8 cellular contexts compared by ENCODE assay signal in genomic region chr2:99066075-99066557, GRCh38.
DNase-seq lines count a peak whose midpoint lies in the region; FAIRE-seq and TF ChIP-seq lines count a peak whose summit lies in the region.

No MANE protein-coding gene starts in this region.

- H3K4me1 ChIP-seq in KMS-11 (ENCODE audit: low read depth, poor library complexity, severe bottlenecking) = peaks cover 24% of the 10 kb centered on the region
- peaks cover 4% of the 10 kb centered on the region; the same call in 1 of the 2 replicates for H3K4me1 ChIP-seq in PC-9 (replicated peaks; ENCODE audit: insufficient read depth)
- H3K4me1 ChIP-seq in H1 (replicated peaks in 1 of 4; ENCODE audit: control insufficient read depth in 3 of 4, insufficient read depth in 4 of 4, low read length in 3 of 4) = no peaks in the 10 kb centered on the region

- H3K27me3 ChIP-seq in KMS-11 (ENCODE audit: insufficient read depth, low read depth) (no peaks in the 10 kb centered on the region), PC-9 (ENCODE audit: insufficient read depth, low read depth) (no peaks in the 10 kb centered on the region), H1 (replicated peaks in 1 of 4; ENCODE audit: control insufficient read depth in 3 of 4, extremely low read depth in 1 of 4, insufficient read depth in 3 of 4, low read length in 3 of 4) (no peaks in the 10 kb centered on the region)

- no peak overlapping the region for H2BK120ac ChIP-seq in H1 (replicated peaks; ENCODE audit: low read depth, low read length)

- no peak overlapping the region for H3K14ac ChIP-seq in H1 (ENCODE audit: insufficient read length)

- no peaks in the 10 kb centered on the region for H3K79me1 ChIP-seq in H1 (ENCODE audit: low read depth, low read length)

- H3K27me3 Mint-ChIP-seq in activated naive CD4-positive, alpha-beta T cell treated with anti-CD3 and anti-CD28 coated beads for 36 hours (ENCODE audit: low read depth) = no peaks in the 10 kb centered on the region

- TF ChIP-seq EP300 in H1 (IDR thresholded peaks at IDR 0.05; ENCODE audit: borderline replicate concordance in 1 of 2, low read depth in 2 of 2, low read length in 2 of 2) = no peak

- H3K9ac ChIP-seq in KMS-11 (peak overlapping the region; percentile 33; the same call in 1 of the 2 replicates), H1 (replicated peaks in 1 of 4; ENCODE audit: extremely low read depth in 1 of 4, low read depth in 3 of 4, low read length in 3 of 4) (no peak overlapping the region)

- no peaks in the 10 kb centered on the region for H3F3A ChIP-seq in PC-9 (ENCODE audit: insufficient read depth, low read depth)

- H3K79me2 ChIP-seq in KMS-11 (ENCODE audit: insufficient read depth, low read depth) (no peaks in the 10 kb centered on the region), PC-9 (ENCODE audit: low read depth) (no peaks in the 10 kb centered on the region), H1 (ENCODE audit: control insufficient read depth in 1 of 2, insufficient read depth in 2 of 2, low read length in 2 of 2) (no peaks in the 10 kb centered on the region)

- H3K9me2 ChIP-seq in PC-9 (ENCODE audit: insufficient read depth) = no peaks in the 10 kb centered on the region

- peak; percentile 15 for DNase-seq in activated naive CD4-positive, alpha-beta T cell treated with anti-CD3 and anti-CD28 coated beads for 36 hours
- DNase-seq in activated naive CD4-positive, alpha-beta T cell (lab: John Stamatoyannopoulos, UW) = no peak
- DNase-seq in H4 (ENCODE audit: low spot score) (peak; percentile 64), PC-9 (peak; percentile 25 to 69), H1 (ENCODE audit: low read depth in 1 of 2, low spot score in 2 of 2) (no peak), mucosa of gallbladder (ENCODE audit: low spot score) (peak; percentile 16), GM19240 (ENCODE audit: insufficient read length, low spot score) (no peak)

- POLR2A ChIA-PET in PC-9 (lab: Charles Lee; ENCODE audit: unreplicated experiment) = interaction anchor here (0.5 to 0.9 kb wide), 4 partner anchors 75 to 1364 kb away, joined by 3 to 5 read pairs (median 4); no protein-coding TSS in a partner anchor
- POLR2A ChIA-PET in H1 (lab: Charles Lee; ENCODE audit: partially characterized antibody) = interaction anchor here (0.6 kb wide), 1 partner anchor 1938 kb away, joined by 3 read pairs; no protein-coding TSS in a partner anchor

- no peak overlapping the region for H3K27ac Mint-ChIP-seq in activated naive CD4-positive, alpha-beta T cell treated with anti-CD3 and anti-CD28 coated beads for 36 hours

- H3K9me3 ChIP-seq in PC-9 (ENCODE audit: insufficient read depth, low read depth) (no peaks in the 10 kb centered on the region; the same call in 1 of the 2 replicates), H1 (ENCODE audit: insufficient read depth in 2 of 2, low read depth in 1 of 2, low read length in 1 of 2) (no peaks in the 10 kb centered on the region)

- TF ChIP-seq POLR2A in H1 (IDR thresholded peaks at IDR 0.05; ENCODE audit: control extremely low read depth in 1 of 2, low read depth in 2 of 2, low read length in 2 of 2) = no peak

- peak overlapping the region; percentile 73 for H3K27ac ChIP-seq in KMS-11
- no peak overlapping the region for H3K27ac ChIP-seq in PC-9
- no peak overlapping the region for H3K27ac ChIP-seq in H1 (ENCODE audit: low read depth, low read length)

- no peak overlapping the region for H2BK20ac ChIP-seq in H1 (ENCODE audit: low read length)

- no peaks in the 10 kb centered on the region for H3K23me2 ChIP-seq in H1 (ENCODE audit: low read depth, low read length)

- no peak overlapping the region for H2AK5ac ChIP-seq in H1 (ENCODE audit: low read depth, low read length)

- H3K4me1 Mint-ChIP-seq in activated naive CD4-positive, alpha-beta T cell treated with anti-CD3 and anti-CD28 coated beads for 36 hours (ENCODE audit: low read depth) = peaks cover 4% of the 10 kb centered on the region

- H3K9me3 Mint-ChIP-seq in activated naive CD4-positive, alpha-beta T cell treated with anti-CD3 and anti-CD28 coated beads for 36 hours = no peaks in the 10 kb centered on the region

- peak; percentile 74 to 76 for TF ChIP-seq RAD21 in H1 (IDR thresholded peaks at IDR 0.05 in 1 of 2, conservative IDR thresholded peaks at IDR 0.05 in 1 of 2; ENCODE audit: low read depth in 2 of 2, low read length in 2 of 2)

- WGBS in H1 (ENCODE audit: extremely low coverage in 1 of 2, insufficient coverage in 1 of 2, insufficient read length in 1 of 2, insufficient replicate concordance in 2 of 2, low coverage in 1 of 2, low lambda C conversion rate in 2 of 2, missing lambda C conversion rate in 1 of 2), 2 experiments = 39% methylated on average over 1 of the region's 1 CpG; no CpG with 5 or more reads in 1 of the 2 experiments

- BruUV-seq in PC-9 (replicated peaks; lab: Mats Ljungman, UMichigan) = no TSS peak

- no peak overlapping the region for H4K5ac ChIP-seq in H1 (ENCODE audit: insufficient read length, low read depth, low read length)

- H4K8ac ChIP-seq in H1 (ENCODE audit: extremely low read depth, insufficient read depth, low read length) = no peak overlapping the region

- no peak overlapping the region for H2BK5ac ChIP-seq in H1 (ENCODE audit: low read depth, low read length)

- intact Hi-C loops in activated naive CD4-positive, alpha-beta T cell treated with anti-CD3 and anti-CD28 coated beads for 36 hours (cut with micrococcal nuclease) = loop anchor here (1.0 to 10.0 kb wide), 9 partner anchors 75 to 631 kb away; partner anchors contain the start of genes C2orf15, CRACDL, MGAT4A and REV1
- intact Hi-C loops in PC-9 (cut with micrococcal nuclease; ENCODE audit: unreplicated experiment) = loop anchor here (1.0 to 10.0 kb wide), 7 partner anchors 197 to 653 kb away; partner anchors contain the start of genes COA5, MGAT4A, REV1 and UNC50

- H3K4ac ChIP-seq in H1 (replicated peaks; ENCODE audit: insufficient read length, low read depth, low read length) = no peak overlapping the region

- no peak overlapping the region for H3K23ac ChIP-seq in H1 (ENCODE audit: insufficient read length)

- no peak overlapping the region for H2BK12ac ChIP-seq in H1 (ENCODE audit: low read depth, low read length)

- no peak overlapping the region for H4K91ac ChIP-seq in H1 (replicated peaks; ENCODE audit: insufficient read length, low read length)

- peak; percentile 78 for FAIRE-seq in H1 (lab: Jason Lieb, UNC)

- H3K4me2 ChIP-seq in KMS-11 = peak overlapping the region; percentile 63
- peak overlapping the region; percentile 17 for H3K4me2 ChIP-seq in PC-9
- no peak overlapping the region for H3K4me2 ChIP-seq in H1 (ENCODE audit: insufficient read depth in 1 of 2, low read depth in 2 of 2, low read length in 2 of 2)

- H3K4me3 Mint-ChIP-seq in activated naive CD4-positive, alpha-beta T cell treated with anti-CD3 and anti-CD28 coated beads for 36 hours = no peak overlapping the region

- H3K56ac ChIP-seq in H1 (replicated peaks; ENCODE audit: insufficient read length, low read depth, low read length) = no peak overlapping the region

- H3K36me3 Mint-ChIP-seq in activated naive CD4-positive, alpha-beta T cell treated with anti-CD3 and anti-CD28 coated beads for 36 hours (ENCODE audit: low read depth) = no peaks in the 10 kb centered on the region

- H2BK15ac ChIP-seq in H1 (ENCODE audit: low read length) = no peak overlapping the region

- no peak overlapping the region for H3K18ac ChIP-seq in H1 (ENCODE audit: extremely low read depth, low read length)

- no peaks in the 10 kb centered on the region for H4K20me1 ChIP-seq in KMS-11 (ENCODE audit: insufficient read depth)
- H4K20me1 ChIP-seq in PC-9 (ENCODE audit: insufficient read depth) = no peaks in the 10 kb centered on the region
- no peaks in the 10 kb centered on the region for H4K20me1 ChIP-seq in H1 (replicated peaks in 1 of 2; ENCODE audit: control insufficient read depth in 1 of 2, insufficient read depth in 2 of 2, low read length in 2 of 2)

- H3K4me3 ChIP-seq in KMS-11 (IDR thresholded peaks at IDR 0.05; ENCODE audit: insufficient read depth, low read depth, low read length) (peak overlapping the region; percentile 30), PC-9 (no peak overlapping the region), H1 (ENCODE audit: extremely low read depth in 1 of 4, insufficient read depth in 2 of 4, low read depth in 3 of 4, low read length in 4 of 4) (no peak overlapping the region)

- CTCF ChIA-PET in activated naive CD4-positive, alpha-beta T cell treated with anti-CD3 and anti-CD28 coated beads for 36 hours (lab: Charles Lee) = interaction anchor here (0.6 to 2.4 kb wide), 15 partner anchors 11 to 602 kb away, joined by 3 to 7 read pairs (median 3); no protein-coding TSS in a partner anchor
- CTCF ChIA-PET in PC-9 (lab: Charles Lee) (interaction anchor here (0.5 to 2.8 kb wide), 5 partner anchors 195 to 430 kb away, joined by 3 to 14 read pairs (median 4); no protein-coding TSS in a partner anchor), H1 (lab: Charles Lee; ENCODE audit: partially characterized antibody) (interaction anchor here (0.6 to 2.9 kb wide), 21 partner anchors 12 to 464 kb away, joined by 3 to 11 read pairs (median 4); no protein-coding TSS in a partner anchor)

- peak overlapping the region; percentile 55 for H2AFZ ChIP-seq in KMS-11 (ENCODE audit: low read depth)
- no peak overlapping the region for H2AFZ ChIP-seq in PC-9
- H2AFZ ChIP-seq in H1 (ENCODE audit: low read length) = no peak overlapping the region

- H3K36me3 ChIP-seq in KMS-11 (ENCODE audit: insufficient read depth) (no peaks in the 10 kb centered on the region), PC-9 (ENCODE audit: low read depth) (no peaks in the 10 kb centered on the region), H1 (ENCODE audit: control insufficient read depth in 2 of 4, insufficient read depth in 4 of 4, low read length in 3 of 4) (no peaks in the 10 kb centered on the region)

- peak; percentile 56 for TF ChIP-seq CTCF in KMS-11 (conservative IDR thresholded peaks at IDR 0.05; ENCODE audit: low read depth, low read length)
- peak; percentile 81 for TF ChIP-seq CTCF in PC-9 (conservative IDR thresholded peaks at IDR 0.05)
- peak in 2 of 3 experiments; percentile 47 to 55; a peak in 2 of 4 replicates for TF ChIP-seq CTCF in H1 (IDR thresholded peaks at IDR 0.05; ENCODE audit: control extremely low read depth in 1 of 3, insufficient read depth in 1 of 3, low read depth in 1 of 3, low read length in 3 of 3)

TF ChIP-seq in H1, 55 proteins besides CTCF, POLR2A, EP300 and RAD21:
- no peak for TF ChIP-seq SIN3A (conservative IDR thresholded peaks at IDR 0.05 in 1 of 2, IDR thresholded peaks at IDR 0.05 in 1 of 2; ENCODE audit: low read depth in 1 of 2, low read length in 2 of 2)

Comparison
In these comparisons a context has a peak if more than half of its experiments do, and no peak if none do; other contexts are left out.
1. DNase-seq: peak in activated naive CD4-positive, alpha-beta T cell treated with anti-CD3 and anti-CD28 coated beads for 36 hours (single experiment), H4 (single experiment), PC-9 (2 of 2) and mucosa of gallbladder (single experiment); none in activated naive CD4-positive, alpha-beta T cell (0 of 4), H1 (0 of 2) and GM19240 (single experiment).
2. H3K4me2 ChIP-seq: peak in KMS-11 (single experiment) and PC-9 (single experiment); none in H1 (0 of 2).
3. Peak in every context shown above with its lines, with median percentiles within 50 percentile points of each other: CTCF ChIP-seq.